8 cellular contexts compared by ENCODE assay signal in genomic region chr3:195914648-195915473, GRCh38. TPM values are rescaled to one million over a fixed set of nuclear protein-coding genes. Genes with fewer than 3 reads are reported as not detected.
DNase-seq lines count a peak whose midpoint lies in the region; ATAC-seq and TF ChIP-seq lines count a peak whose summit lies in the region.

No MANE protein-coding gene starts in this region.

- H3K36me3 Mint-ChIP-seq in endothelial cell (ENCODE audit: low read depth, unreplicated experiment): no peaks in the 10 kb centered on the region

- H3K27ac Mint-ChIP-seq in endothelial cell (ENCODE audit: unreplicated experiment): peak overlapping the region; percentile 57

- no peaks in the 10 kb centered on the region for H3K9me3 ChIP-seq in BE2C

- peaks cover 4% of the 10 kb centered on the region for H3K4me1 ChIP-seq in BE2C

- no peaks in the 10 kb centered on the region for H3K4me1 Mint-ChIP-seq in endothelial cell (ENCODE audit: unreplicated experiment)

- no peaks in the 10 kb centered on the region for H3K9me3 Mint-ChIP-seq in endothelial cell (ENCODE audit: unreplicated experiment)

- no peak overlapping the region for H3K4me3 ChIP-seq in BE2C (ENCODE audit: low read depth, low read length)

- H3K36me3 ChIP-seq in BE2C: no peaks in the 10 kb centered on the region

- peak; percentile 99 for TF ChIP-seq CTCF in BE2C (IDR thresholded peaks at IDR 0.05; ENCODE audit: low read depth, low read length)
- peak; percentile 96 for TF ChIP-seq CTCF in endothelial cell (IDR thresholded peaks at IDR 0.05; ENCODE audit: unreplicated experiment)

- peaks cover 10% of the 10 kb centered on the region for H3K27me3 Mint-ChIP-seq in endothelial cell (ENCODE audit: unreplicated experiment)

- peak; percentile 94 for DNase-seq in BE2C
- peak; percentile 97 for DNase-seq in HK-2 (ENCODE audit: unreplicated experiment)
- DNase-seq in activated CD4-positive, alpha-beta T cell treated with anti-CD3 and anti-CD28 coated beads, Interleukin-2, amount 50 U/mL, for 48 hours: peak; percentile 98
- peak; percentile 95 for DNase-seq in endothelial cell (ENCODE audit: low spot score)
- DNase-seq in mucosa of gallbladder (ENCODE audit: low spot score): peak; percentile 92
- DNase-seq in stimulated activated CD8-positive, alpha-beta memory T cell treated with anti-CD3 and anti-CD28 coated beads, Interleukin-7, amount 100 ng/mL, for 24 hours (ENCODE audit: low read depth): peak; percentile 90
- DNase-seq in NK-92 (lab: John Stamatoyannopoulos, UW; ENCODE audit: unreplicated experiment): no peak

- peak overlapping the region; percentile 47 for H3K4me3 Mint-ChIP-seq in endothelial cell (ENCODE audit: unreplicated experiment)

- ATAC-seq in GM19455 (IDR thresholded peaks at IDR 0.05; ENCODE audit: unreplicated experiment): peak; percentile 84

- H3K27me3 ChIP-seq in BE2C: no peaks in the 10 kb centered on the region

RNA-seq across cellular contexts. Expression of gene TNK2, which starts 6.5 kb away (rescaled TPM):
- 162 TPM for polyA plus RNA-seq in BE2C (2012; ENCODE audit: insufficient read depth, insufficient read length, low read depth)
- 135 TPM for total RNA-seq in endothelial cell (ENCODE audit: unreplicated experiment)
- 47.3 TPM for total RNA-seq in mucosa of gallbladder
